Comparison of ENCODE assay signal across 17 cellular contexts in the genomic region with DNA sequence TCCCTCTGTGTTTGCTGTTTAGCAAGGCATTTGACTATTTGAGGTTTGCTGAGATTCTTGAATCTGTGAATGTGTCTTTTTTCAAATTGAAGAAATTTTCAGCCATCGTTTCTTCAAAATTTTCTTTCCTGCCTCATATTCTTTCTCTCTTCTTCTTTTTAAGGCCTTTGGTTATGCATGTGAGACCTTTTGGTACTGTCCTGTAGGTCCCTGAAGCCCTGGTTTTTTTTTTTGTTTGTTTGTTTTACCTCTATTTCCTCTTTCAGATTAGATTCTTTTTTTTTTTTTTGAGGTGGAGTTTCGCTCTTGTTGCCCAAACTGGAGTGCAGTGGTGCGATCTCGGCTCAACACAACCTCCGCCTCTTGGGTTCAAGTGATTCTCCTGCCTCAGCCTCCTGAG. TPM values are rescaled to one million over a fixed set of nuclear protein-coding genes. Genes with fewer than 3 reads are reported as not detected.
"Had no signal": no experiment of that assay in that cellular context is flagged by ENCODE, and none has a peak within 500 bp of the region (broad histone marks: within the 10 kb centered on the region; RNA-seq: fewer than 3 reads in every experiment).

No MANE protein-coding gene starts in this region.

- H3K27ac Mint-ChIP-seq: activated naive CD8-positive, alpha-beta T cell treated with anti-CD3 and anti-CD28 coated beads, Interleukin-2, amount 50 U/mL, for 24 hours had no signal

- DNase-seq: activated CD4-positive, alpha-beta T cell treated with anti-CD3 and anti-CD28 coated beads for 48 hours; activated naive CD4-positive, alpha-beta T cell; activated naive CD8-positive, alpha-beta T cell treated with anti-CD3 and anti-CD28 coated beads, Interleukin-2, amount 50 U/mL, for 24 hours; activated T-cell treated with anti-CD3 and anti-CD28 coated beads for 4 hours; aorta; dermis blood vessel endothelial cell; foreskin melanocyte; head of caudate nucleus; immature natural killer cell; mesendoderm; sigmoid colon; stimulated activated CD4-positive, alpha-beta T cell treated with anti-CD3 and anti-CD28 coated beads, Interleukin-1b, Interleukin-23, amount 100 ng/mL, for 48 hours; substantia nigra; T-helper 2 cell had no signal

- H3K27me3 Mint-ChIP-seq: activated naive CD8-positive, alpha-beta T cell treated with anti-CD3 and anti-CD28 coated beads, Interleukin-2, amount 50 U/mL, for 24 hours had no signal

- H3K9me3 Mint-ChIP-seq: immature natural killer cell had no signal

- ATAC-seq: activated naive CD8-positive, alpha-beta T cell treated with anti-CD3 and anti-CD28 coated beads, Interleukin-2, amount 50 U/mL, for 24 hours had no signal

- H3K27ac ChIP-seq: epithelial cell of prostate, sigmoid colon, spleen, tibial nerve had no signal

- H3K4me3 Mint-ChIP-seq: activated naive CD8-positive, alpha-beta T cell treated with anti-CD3 and anti-CD28 coated beads, Interleukin-2, amount 50 U/mL, for 24 hours; immature natural killer cell had no signal

- H3K4me3 ChIP-seq: sigmoid colon, spleen, tibial nerve had no signal

- H3K9me3 ChIP-seq: sigmoid colon, spleen, tibial nerve had no signal

- H3K27me3 ChIP-seq: sigmoid colon, spleen, tibial nerve had no signal

- H3K4me1 ChIP-seq: sigmoid colon had no signal

- H3K36me3 ChIP-seq: sigmoid colon had no signal

RNA-seq across cellular contexts. Expression of gene SKIDA1, which starts 53.8 kb away (rescaled TPM):
- polyA plus RNA-seq: immature natural killer cell had no signal
